In genomic region chr16:73912311-73912710, GRCh38 we compare ENCODE assay signal across 19 cellular contexts.
DNase-seq lines count a peak whose midpoint lies in the region; ATAC-seq and TF ChIP-seq lines count a peak whose summit lies in the region.
"Had no signal": no experiment of that assay in that cellular context is flagged by ENCODE, and none has a peak within 500 bp of the region (broad histone marks: within the 10 kb centered on the region; RNA-seq: fewer than 3 reads in every experiment).

No MANE protein-coding gene starts in this region.

- H3K4me3 Mint-ChIP-seq in T-helper 17 cell (no peak overlapping the region), MCF 10A (ENCODE audit: unreplicated experiment) (no peak overlapping the region)
- H3K4me3 Mint-ChIP-seq: CD4-positive, CD25-positive, alpha-beta regulatory T cell; CD8-positive, alpha-beta memory T cell; HFFc6 had no signal

- H3K9ac ChIP-seq in neuronal stem cell (ENCODE audit: low read depth, low read length, poor library complexity), result no peak overlapping the region
- H3K9ac ChIP-seq: BLaER1 treated with 17β-estradiol and CSF1 and Interleukin-3, amounts not matched to agents 10 nM and 100 nM had no signal

- CTCF ChIA-PET in MCF 10A (lab: Yijun Ruan, JAX), result no interaction called here

- H2AK5ac ChIP-seq in neuronal stem cell (ENCODE audit: low read depth, low read length), result no peak overlapping the region

- H4K8ac ChIP-seq in neuronal stem cell (ENCODE audit: low read depth, low read length), result peak overlapping the region; percentile 84

- no peak for ATAC-seq in T-helper 17 cell
- ATAC-seq: A549, HCT116 had no signal

- H4K91ac ChIP-seq in neuronal stem cell (ENCODE audit: low read depth, low read length, poor library complexity), result no peak overlapping the region

- H3K4me1 Mint-ChIP-seq in T-helper 17 cell (no peaks in the 10 kb centered on the region), MCF 10A (ENCODE audit: insufficient read depth, unreplicated experiment) (peaks cover 6% of the 10 kb centered on the region)
- H3K4me1 Mint-ChIP-seq: CD4-positive, CD25-positive, alpha-beta regulatory T cell; CD8-positive, alpha-beta memory T cell had no signal

- H3K79me1 ChIP-seq in neuronal stem cell (ENCODE audit: low read depth, low read length), result no peaks in the 10 kb centered on the region

- no peak overlapping the region for H2BK120ac ChIP-seq in neuronal stem cell (ENCODE audit: low read depth, low read length)

- no peaks in the 10 kb centered on the region for H3K27me3 ChIP-seq in neuronal stem cell (ENCODE audit: control insufficient read depth in 3 of 3, insufficient read depth in 3 of 3, low read depth in 1 of 3, low read length in 3 of 3)
- no peaks in the 10 kb centered on the region for H3K27me3 ChIP-seq in thyroid gland
- H3K27me3 ChIP-seq: BLaER1 treated with 17β-estradiol and CSF1 and Interleukin-3, amounts not matched to agents 10 nM and 100 nM had no signal

- no peak overlapping the region for H3K14ac ChIP-seq in neuronal stem cell (ENCODE audit: low read length)

- H3K4ac ChIP-seq in neuronal stem cell (ENCODE audit: low read length), result no peak overlapping the region

- H3K36me3 Mint-ChIP-seq in T-helper 17 cell (ENCODE audit: low read depth) (no peaks in the 10 kb centered on the region), MCF 10A (ENCODE audit: insufficient read depth, unreplicated experiment) (no peaks in the 10 kb centered on the region)
- H3K36me3 Mint-ChIP-seq: CD4-positive, CD25-positive, alpha-beta regulatory T cell; CD8-positive, alpha-beta memory T cell had no signal

- H2BK15ac ChIP-seq in neuronal stem cell (ENCODE audit: low read length), result no peak overlapping the region

- no peaks in the 10 kb centered on the region for H3K9me3 ChIP-seq in neuronal stem cell (replicated peaks in 1 of 2; ENCODE audit: control insufficient read depth in 2 of 2, insufficient read depth in 1 of 2, low read depth in 1 of 2, low read length in 2 of 2)
- no peaks in the 10 kb centered on the region for H3K9me3 ChIP-seq in thyroid gland
- no peaks in the 10 kb centered on the region for H3K9me3 ChIP-seq in T-helper 17 cell (ENCODE audit: control insufficient read depth, low read length, poor library complexity, severe bottlenecking)
- H3K9me3 ChIP-seq: A549; BLaER1 treated with 17β-estradiol and CSF1 and Interleukin-3, amounts not matched to agents 10 nM and 100 nM; Caco-2 had no signal

- H3K4me1 ChIP-seq in neuronal stem cell (ENCODE audit: control insufficient read depth in 2 of 2, insufficient read depth in 1 of 2, low read depth in 1 of 2, low read length in 2 of 2), result peaks cover 2 to 15% of the 10 kb centered on the region in 2 donors
- H3K4me1 ChIP-seq in thyroid gland, result no peaks in the 10 kb centered on the region
- H3K4me1 ChIP-seq: A549; BLaER1 treated with 17β-estradiol and CSF1 and Interleukin-3, amounts not matched to agents 10 nM and 100 nM; Caco-2 had no signal

- intact Hi-C loops in thyroid gland (cut with DNase I), result no loop called here
- intact Hi-C loops in MCF 10A (cut with micrococcal nuclease), result no loop called here

- H3K36me3 ChIP-seq in neuronal stem cell (replicated peaks in 1 of 2; ENCODE audit: control insufficient read depth in 2 of 2, insufficient read depth in 2 of 2, low read length in 2 of 2), result no peaks in the 10 kb centered on the region
- no peaks in the 10 kb centered on the region for H3K36me3 ChIP-seq in thyroid gland
- H3K36me3 ChIP-seq: BLaER1 treated with 17β-estradiol and CSF1 and Interleukin-3, amounts not matched to agents 10 nM and 100 nM had no signal

- no CpG with 5 or more reads among the region's 4 CpGs for WGBS in neuronal stem cell (ENCODE audit: extremely low coverage in 2 of 2, insufficient read length in 2 of 2, insufficient replicate concordance in 1 of 2), 2 donors
- WGBS in thyroid gland, 2 donors, result 27 to 34% methylated on average over 4 of the region's 4 CpGs

- no peak overlapping the region for H2BK12ac ChIP-seq in neuronal stem cell (ENCODE audit: low read length)

- TF ChIP-seq CTCF in thyroid gland (IDR thresholded peaks at IDR 0.05) (no peak), foreskin fibroblast (IDR thresholded peaks at IDR 0.05; ENCODE audit: low read depth, low read length) (no peak), MCF 10A (IDR thresholded peaks at IDR 0.05; ENCODE audit: unreplicated experiment) (no peak)

- H3K18ac ChIP-seq in neuronal stem cell (ENCODE audit: low read length), result no peak overlapping the region

- H3K4me3 ChIP-seq in neuronal stem cell (ENCODE audit: low read length in 2 of 2), result peak overlapping the region in 1 of 2 donors; percentile 66
- no peak overlapping the region for H3K4me3 ChIP-seq in thyroid gland (replicated peaks in 1 of 3)
- H3K4me3 ChIP-seq in foreskin fibroblast (ENCODE audit: low read depth in 1 of 2, low read length in 2 of 2), result no peak overlapping the region
- H3K4me3 ChIP-seq: A549; BLaER1 treated with 17β-estradiol and CSF1 and Interleukin-3, amounts not matched to agents 10 nM and 100 nM had no signal

- TF ChIP-seq POLR2A in thyroid gland (IDR thresholded peaks at IDR 0.05), result no peak

- no peaks in the 10 kb centered on the region for H3K9me3 Mint-ChIP-seq in MCF 10A (ENCODE audit: unreplicated experiment)

- peaks cover 5% of the 10 kb centered on the region for H3K27me3 Mint-ChIP-seq in T-helper 17 cell
- H3K27me3 Mint-ChIP-seq in MCF 10A (ENCODE audit: insufficient read depth, unreplicated experiment), result peaks cover 99% of the 10 kb centered on the region
- H3K27me3 Mint-ChIP-seq: CD4-positive, CD25-positive, alpha-beta regulatory T cell had no signal

- H3K4me2 ChIP-seq in neuronal stem cell (ENCODE audit: insufficient read depth, low read length, poor library complexity, severe bottlenecking), result no peak overlapping the region
- H3K4me2 ChIP-seq: A549; BLaER1 treated with 17β-estradiol and CSF1 and Interleukin-3, amounts not matched to agents 10 nM and 100 nM had no signal

- no peak overlapping the region for H2BK5ac ChIP-seq in neuronal stem cell (ENCODE audit: low read length)

- POLR2A ChIA-PET in MCF 10A (lab: Yijun Ruan, JAX), result no interaction called here

- H3K23ac ChIP-seq in neuronal stem cell (ENCODE audit: low read depth, low read length, poor library complexity), result no peak overlapping the region

- BruUV-seq in MCF 10A (replicated peaks; lab: Mats Ljungman, UMichigan), result no TSS peak

- peak overlapping the region; percentile 71 for H2AFZ ChIP-seq in neuronal stem cell (ENCODE audit: low read length)

- no peak overlapping the region for H3K27ac ChIP-seq in neuronal stem cell (replicated peaks; ENCODE audit: low read length)
- no peak overlapping the region for H3K27ac ChIP-seq in thyroid gland
- H3K27ac ChIP-seq: 22Rv1; A549; BLaER1 treated with 17β-estradiol and CSF1 and Interleukin-3, amounts not matched to agents 10 nM and 100 nM; HL-60 had no signal

- H3K27ac Mint-ChIP-seq in T-helper 17 cell (no peak overlapping the region), MCF 10A (ENCODE audit: low read depth, unreplicated experiment) (no peak overlapping the region)
- H3K27ac Mint-ChIP-seq: CD4-positive, CD25-positive, alpha-beta regulatory T cell; CD8-positive, alpha-beta memory T cell; HFFc6 had no signal

- DNase-seq in Ammon's horn (ENCODE audit: low spot score), result peak; percentile 24
- DNase-seq in inferior parietal cortex (ENCODE audit: extremely low spot score), result peak; percentile 38
- no peak for DNase-seq in neuronal stem cell (ENCODE audit: low spot score)
- peak; percentile 33 to 47 for DNase-seq in thyroid gland
- DNase-seq in foreskin fibroblast, result no peak
- no peak for DNase-seq in T-helper 17 cell
- DNase-seq in MCF 10A (ENCODE audit: unreplicated experiment), result no peak
- DNase-seq: AML-193; Caco-2; CD4-positive, CD25-positive, alpha-beta regulatory T cell; CD8-positive, alpha-beta memory T cell; GOT3; H7; HFFc6 had no signal

Comparison
In these comparisons a context has a peak if more than half of its experiments do, and no peak if none do; other contexts are left out.
1. DNase-seq: peak in Ammon's horn (single experiment), inferior parietal cortex (single experiment) and thyroid gland (2 of 2); none in neuronal stem cell (single experiment), foreskin fibroblast (0 of 2), T-helper 17 cell (0 of 3) and MCF 10A (single experiment).